In genomic region chr14:105742531-105742848, GRCh38 we compare ENCODE assay signal across 19 cellular contexts.
DNase-seq lines count a peak whose midpoint lies in the region; ATAC-seq and TF ChIP-seq lines count a peak whose summit lies in the region.
"Had no signal": no experiment of that assay in that cellular context is flagged by ENCODE, and none has a peak within 500 bp of the region (broad histone marks: within the 10 kb centered on the region; RNA-seq: fewer than 3 reads in every experiment).

No MANE protein-coding gene starts in this region.

- TF ChIP-seq EP300 in tibial nerve (IDR thresholded peaks at IDR 0.05): no peak

- H3K4me1 Mint-ChIP-seq in IgD-negative memory B cell (peaks cover 0 to 5% (median 4%) of the 10 kb centered on the region in 3 donors), chondrocyte (ENCODE audit: low read depth) (no peaks in the 10 kb centered on the region)

- peaks cover 0 to 6% (median 0%) of the 10 kb centered on the region in 4 donors for H3K9me3 ChIP-seq in tibial nerve
- H3K9me3 ChIP-seq: A549, Peyer's patch, SK-N-SH had no signal

- peak overlapping the region in 2 of 3 donors; percentile 84 to 87 for H3K27ac Mint-ChIP-seq in IgD-negative memory B cell
- no peak overlapping the region for H3K27ac Mint-ChIP-seq in chondrocyte (ENCODE audit: unreplicated experiment)

- CTCF ChIA-PET in GM10248 (lab: Yijun Ruan, JAX): no interaction called here

- H3K27me3 ChIP-seq in tibial nerve: no peaks in the 10 kb centered on the region
- H3K27me3 ChIP-seq: Peyer's patch had no signal

- no peak for ATAC-seq in GM21737 (IDR thresholded peaks at IDR 0.05; ENCODE audit: unreplicated experiment)

- no peaks in the 10 kb centered on the region for H3K36me3 ChIP-seq in tibial nerve
- H3K36me3 ChIP-seq: Peyer's patch had no signal

- POLR2A ChIA-PET in GM10248 (lab: Yijun Ruan, JAX): no interaction called here

- H3K36me3 Mint-ChIP-seq in IgD-negative memory B cell: peaks cover 1% of the 10 kb centered on the region
- H3K36me3 Mint-ChIP-seq in chondrocyte (ENCODE audit: low read depth): no peaks in the 10 kb centered on the region

- H3K27me3 Mint-ChIP-seq in IgD-negative memory B cell (no peaks in the 10 kb centered on the region), chondrocyte (ENCODE audit: low read depth) (no peaks in the 10 kb centered on the region)

- H3K9me3 Mint-ChIP-seq in IgD-negative memory B cell (no peaks in the 10 kb centered on the region), chondrocyte (ENCODE audit: low read depth) (peaks cover 6% of the 10 kb centered on the region)

- TF ChIP-seq CTCF in GM10248 (IDR thresholded peaks at IDR 0.05; ENCODE audit: control extremely low read depth, extremely low read depth, low read depth, missing control alignments) (no peak), chondrocyte (IDR thresholded peaks at IDR 0.05) (no peak), tibial nerve (IDR thresholded peaks at IDR 0.05) (no peak)

- 88 to 92% methylated on average over 2 to 7 of the region's 7 CpGs for WGBS in tibial nerve, 2 donors

- no peak overlapping the region for H3K27ac ChIP-seq in tibial nerve
- H3K27ac ChIP-seq: A549, KMS-11, Peyer's patch had no signal

- H3K4me3 ChIP-seq in tibial nerve: no peak overlapping the region
- H3K4me3 ChIP-seq: A549, Peyer's patch had no signal

- peak; percentile 3 for DNase-seq in GM10248 (ENCODE audit: extremely low spot score)
- peak; percentile 85 for DNase-seq in chondrocyte (ENCODE audit: low spot score)
- peak; percentile 53 for DNase-seq in posterior vena cava (ENCODE audit: low spot score)
- no peak for DNase-seq in head of caudate nucleus
- no peak for DNase-seq in NCI-H2081 treated with DMSO at 0.1 percent for 48 hours (lab: John Stamatoyannopoulos, UW)
- DNase-seq in tibial nerve (ENCODE audit: low spot score in 2 of 2): no peak
- DNase-seq: AML-193, COR-L47, NCI-H1092 treated with DMSO at 0.1 percent for 48 hours, NCI-H2107, NCI-H2227 treated with DMSO at 0.1 percent for 48 hours, NCI-H524, SHP77, SK-N-SH had no signal

- TF ChIP-seq POLR2A in tibial nerve (IDR thresholded peaks at IDR 0.05): no peak

- peak overlapping the region; percentile 62 to 87 (median 80) for H3K4me3 Mint-ChIP-seq in IgD-negative memory B cell
- no peak overlapping the region for H3K4me3 Mint-ChIP-seq in chondrocyte (ENCODE audit: unreplicated experiment)

- no peaks in the 10 kb centered on the region for H3K4me1 ChIP-seq in tibial nerve
- H3K4me1 ChIP-seq: A549, Peyer's patch had no signal

- intact Hi-C loops in posterior vena cava (cut with DNase I) (no loop called here), head of caudate nucleus (cut with DNase I) (no loop called here)

Comparison
In these comparisons a context has a peak if more than half of its experiments do, and no peak if none do; other contexts are left out.
1. DNase-seq: peak in GM10248 (single experiment), chondrocyte (single experiment) and posterior vena cava (single experiment); none in head of caudate nucleus (0 of 42), NCI-H2081 treated with DMSO at 0.1 percent for 48 hours (single experiment) and tibial nerve (0 of 2).